In genomic region chr7:5083291-5083690, GRCh38 we compare ENCODE assay signal across 16 cellular contexts.
"Had no signal": no experiment of that assay in that cellular context is flagged by ENCODE, and none has a peak within 500 bp of the region (broad histone marks: within the 10 kb centered on the region; RNA-seq: fewer than 3 reads in every experiment).

No MANE protein-coding gene starts in this region.

- DNase-seq: activated CD4-positive, alpha-beta memory T cell treated with anti-CD3 and anti-CD28 coated beads for 36 hours; activated CD4-positive, alpha-beta T cell treated with anti-CD3 and anti-CD28 coated beads for 36 hours; activated CD8-positive, alpha-beta memory T cell treated with anti-CD3 and anti-CD28 coated beads, Interleukin-2, amount 10 ng/mL, durations not matched to agents 7 days and 5 days; activated effector memory CD4-positive, alpha-beta T cell treated with Interleukin-2 at 50 U/mL for 16 hours; activated T-cell treated with anti-CD3 and anti-CD28 coated beads, Interleukin-2, amount 50 U/mL, for 4 hours; adrenal gland; caudate nucleus; esophagus squamous epithelium; islet precursor cell; mucosa of descending colon; naive thymus-derived CD4-positive, alpha-beta T cell; T-helper 9 cell; thyroid gland; uterus had no signal

- H3K36me3 ChIP-seq: adrenal gland, esophagus squamous epithelium, neutrophil, thyroid gland, uterus had no signal

- H3K27ac ChIP-seq: adrenal gland, esophagus squamous epithelium, hepatocyte, neutrophil, thyroid gland, uterus had no signal

- H3K4me2 ChIP-seq: hepatocyte had no signal

- H3K79me2 ChIP-seq: hepatocyte had no signal

- H3K9me3 ChIP-seq: adrenal gland, esophagus squamous epithelium, mucosa of descending colon, neutrophil, thyroid gland, uterus had no signal

- H2AFZ ChIP-seq: hepatocyte had no signal

- H3K27me3 ChIP-seq: adrenal gland, thyroid gland, uterus had no signal

- H3K4me3 ChIP-seq: adrenal gland, esophagus squamous epithelium, hepatocyte, mucosa of descending colon, thyroid gland, uterus had no signal
